In genomic region chr4:85725727-85726170, GRCh38 we compare ENCODE assay signal across 8 cellular contexts.
DNase-seq lines count a peak whose midpoint lies in the region; ATAC-seq, FAIRE-seq and TF ChIP-seq lines count a peak whose summit lies in the region.

No MANE protein-coding gene starts in this region.

- DNase-seq in GF-D8 (lab: John Stamatoyannopoulos, UW) (peak; percentile 36), epithelial cell of proximal tubule (ENCODE audit: low read depth) (peak; percentile 9), spleen (peak; percentile 82), retina (no peak), LoVo (ENCODE audit: low spot score) (no peak), small intestine (no peak)

- H3K4me3 ChIP-seq in Loucy (ENCODE audit: low read length, poor library complexity, severe bottlenecking) (no peak overlapping the region), epithelial cell of proximal tubule (ENCODE audit: low read depth, low read length) (no peak overlapping the region), spleen (peak overlapping the region in 1 of 8 donors; percentile 33), small intestine (ENCODE audit: low read depth in 1 of 2, low read length in 2 of 2) (no peak overlapping the region)

- TF ChIP-seq CTCF in Loucy (conservative IDR thresholded peaks at IDR 0.05; ENCODE audit: low read length) (no peak), epithelial cell of proximal tubule (conservative IDR thresholded peaks at IDR 0.05; ENCODE audit: low read depth, low read length) (no peak), spleen (IDR thresholded peaks at IDR 0.05 in 8 of 11, conservative IDR thresholded peaks at IDR 0.05 in 3 of 11) (no peak)

- H2AFZ ChIP-seq in Loucy (ENCODE audit: low read length): peak overlapping the region; percentile 13; the same call in 1 of the 2 replicates

- H3K9me3 ChIP-seq in Loucy (ENCODE audit: insufficient read depth, low read depth, low read length) (no peaks in the 10 kb centered on the region), spleen (no peaks in the 10 kb centered on the region), small intestine (ENCODE audit: control insufficient read depth, low read depth) (no peaks in the 10 kb centered on the region)

- FAIRE-seq in small intestine (lab: Jason Lieb, UNC): no peak

- no peaks in the 10 kb centered on the region for H3K79me2 ChIP-seq in Loucy (ENCODE audit: insufficient read depth, low read length)

- no peaks in the 10 kb centered on the region for H3K9me2 ChIP-seq in Loucy (replicated peaks; ENCODE audit: low read depth, low read length)

- no peaks in the 10 kb centered on the region for H4K20me1 ChIP-seq in Loucy (ENCODE audit: insufficient read depth, low read length, poor library complexity, severe bottlenecking)

- no peaks in the 10 kb centered on the region for H3F3A ChIP-seq in Loucy (ENCODE audit: low read depth)

- ATAC-seq in GM21717 (IDR thresholded peaks at IDR 0.05; ENCODE audit: unreplicated experiment): peak; percentile 82

- no peaks in the 10 kb centered on the region for H3K36me3 ChIP-seq in Loucy (ENCODE audit: insufficient read depth, low read length)
- H3K36me3 ChIP-seq in spleen: peaks cover 0 to 19% (median 3%) of the 10 kb centered on the region in 6 donors
- no peaks in the 10 kb centered on the region for H3K36me3 ChIP-seq in small intestine (ENCODE audit: control insufficient read depth in 2 of 2, insufficient read depth in 2 of 2, low read length in 2 of 2)

- WGBS in spleen, 5 donors: 25 to 46% (median 30%) methylated on average over 2 of the region's 2 CpGs
- 64 to 80% (median 76%) methylated on average over 2 of the region's 2 CpGs for WGBS in small intestine, 3 donors

- intact Hi-C loops in spleen (cut with DNase I; ENCODE audit: low total_unique reads): no loop called here

- no peaks in the 10 kb centered on the region for H3K27me3 ChIP-seq in Loucy (ENCODE audit: insufficient read depth, low read length, poor library complexity, severe bottlenecking)
- no peaks in the 10 kb centered on the region for H3K27me3 ChIP-seq in spleen (replicated peaks in 1 of 7)
- no peaks in the 10 kb centered on the region for H3K27me3 ChIP-seq in small intestine (ENCODE audit: control insufficient read depth in 2 of 2, insufficient read depth in 2 of 2, low read length in 2 of 2)

- no peak overlapping the region for H3K9ac ChIP-seq in Loucy (ENCODE audit: low read depth, low read length, poor library complexity, severe bottlenecking)

- H3K27ac ChIP-seq in spleen (peak overlapping the region; percentile 69 to 92 (median 87)), small intestine (ENCODE audit: low read depth in 1 of 2, low read length in 1 of 2) (peak overlapping the region in 1 of 2 donors; percentile 43)

- H3K4me1 ChIP-seq in Loucy (ENCODE audit: insufficient read depth, low read length, poor library complexity, severe bottlenecking) (no peaks in the 10 kb centered on the region), spleen (peaks cover 26 to 62% (median 41%) of the 10 kb centered on the region in 6 donors), small intestine (ENCODE audit: control insufficient read depth in 2 of 2, insufficient read depth in 1 of 2, low read depth in 1 of 2, low read length in 1 of 2) (no peaks in the 10 kb centered on the region)

- no peak for TF ChIP-seq POLR2A in spleen (IDR thresholded peaks at IDR 0.05)

- H3K4me2 ChIP-seq in Loucy (ENCODE audit: low read depth, low read length, poor library complexity, severe bottlenecking): no peak overlapping the region

Comparison
In these comparisons a context has a peak if more than half of its experiments do, and no peak if none do; other contexts are left out.
1. DNase-seq: peak in GF-D8 (single experiment), epithelial cell of proximal tubule (single experiment) and spleen (single experiment); none in retina (single experiment), LoVo (single experiment) and small intestine (single experiment).